Comparison of ENCODE assay signal across 12 cellular contexts in the genomic region with DNA sequence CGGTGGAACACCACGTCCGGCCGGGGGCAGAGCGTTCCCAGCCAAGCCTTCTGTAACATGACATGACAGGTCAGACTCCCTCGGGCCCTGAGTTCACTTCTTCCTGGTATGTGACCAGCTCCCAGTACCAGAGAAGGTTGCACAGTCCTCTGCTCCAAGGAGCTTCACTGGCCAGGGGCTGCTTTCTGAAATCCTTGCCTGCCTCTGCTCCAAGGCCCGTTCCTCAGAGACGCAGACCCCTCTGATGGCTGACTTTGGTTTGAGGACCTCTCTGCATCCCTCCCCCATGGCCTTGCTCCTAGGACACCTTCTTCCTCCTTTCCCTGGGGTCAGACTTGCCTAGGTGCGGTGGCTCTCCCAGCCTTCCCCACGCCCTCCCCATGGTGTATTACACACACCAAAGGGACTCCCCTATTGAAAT. TPM values are rescaled to one million over a fixed set of nuclear protein-coding genes. Genes with fewer than 3 reads are reported as not detected.
DNase-seq lines count a peak whose midpoint lies in the region; ATAC-seq and TF ChIP-seq lines count a peak whose summit lies in the region.
"Had no signal": no experiment of that assay in that cellular context is flagged by ENCODE, and none has a peak within 500 bp of the region (broad histone marks: within the 10 kb centered on the region; RNA-seq: fewer than 3 reads in every experiment).

No MANE protein-coding gene starts in this region.

- no peaks in the 10 kb centered on the region for H3K27me3 ChIP-seq in DND-41 (ENCODE audit: insufficient read depth, low read length, poor library complexity)
- peaks cover 8% of the 10 kb centered on the region for H3K27me3 ChIP-seq in ectodermal cell (ENCODE audit: control insufficient read depth, insufficient read depth, low read length, poor library complexity, severe bottlenecking)
- no peaks in the 10 kb centered on the region for H3K27me3 ChIP-seq in brain microvascular endothelial cell (replicated peaks)
- H3K27me3 ChIP-seq: transverse colon had no signal

- H3K4me3 ChIP-seq in DND-41 (ENCODE audit: low read depth in 1 of 2, low read length in 2 of 2) (0 out of 4 replicates have a peak overlapping the region, but pooled peaks of 1 of the 2 experiments have one; percentile 97), ectodermal cell (ENCODE audit: insufficient read depth, low read depth, low read length) (no peak overlapping the region), brain microvascular endothelial cell (ENCODE audit: low read depth, low read length) (no peak overlapping the region)

- no peaks in the 10 kb centered on the region for H3K9me3 Mint-ChIP-seq in neural crest cell

- DNase-seq in DND-41 (no peak), RWPE1 (ENCODE audit: low spot score) (peak; percentile 30), neural crest cell (ENCODE audit: low read depth, low spot score) (no peak), brain microvascular endothelial cell (no peak), COLO829 (ENCODE audit: low spot score) (no peak)
- DNase-seq: caudate nucleus, NCI-H1092, NCI-H446, transverse colon had no signal

- POLR2A ChIA-PET in RWPE1 (lab: Yijun Ruan, JAX; ENCODE audit: low non-redundant PET), result no interaction called here

- H3K4me3 Mint-ChIP-seq in neural crest cell, result peak overlapping the region; percentile 99

- H4K20me1 ChIP-seq in DND-41 (ENCODE audit: insufficient read depth, low read length), result no peaks in the 10 kb centered on the region

- CTCF ChIA-PET in RWPE1 (lab: Yijun Ruan, JAX), result interaction anchor here (0.6 kb wide), 1 partner anchor 189 kb away, joined by 3 read pairs; no protein-coding TSS in a partner anchor

- no peaks in the 10 kb centered on the region for H3K27me3 Mint-ChIP-seq in neural crest cell (ENCODE audit: low read depth)

- peak overlapping the region; percentile 97 for H3K4me2 ChIP-seq in DND-41 (ENCODE audit: insufficient read depth, low read length)

- no peak overlapping the region for H3K27ac ChIP-seq in DND-41 (ENCODE audit: low read length)
- H3K27ac ChIP-seq in RWPE1, result peak overlapping the region; percentile 83
- peak overlapping the region; percentile 26 for H3K27ac ChIP-seq in ectodermal cell (ENCODE audit: insufficient read depth, low read depth, low read length, poor library complexity, severe bottlenecking)
- no peak overlapping the region for H3K27ac ChIP-seq in brain microvascular endothelial cell
- H3K27ac ChIP-seq: skin epidermis, transverse colon had no signal

- WGBS in ectodermal cell, 2 experiments, result 88 to 93% methylated on average over 10 of the region's 10 CpGs

- ATAC-seq in DND-41 (ENCODE audit: insufficient read depth, low read depth), result no peak
- ATAC-seq in GM18870 (IDR thresholded peaks at IDR 0.05; ENCODE audit: unreplicated experiment), result no peak

- H3K4me1 Mint-ChIP-seq in neural crest cell, result peaks cover 27% of the 10 kb centered on the region

- no peak overlapping the region for H3K27ac Mint-ChIP-seq in neural crest cell (ENCODE audit: unreplicated experiment)

- H3K36me3 Mint-ChIP-seq in neural crest cell (ENCODE audit: low read depth), result no peaks in the 10 kb centered on the region

- H2AFZ ChIP-seq in DND-41 (ENCODE audit: low read depth, low read length), result no peak overlapping the region

- H3K9ac ChIP-seq in DND-41 (ENCODE audit: low read depth, low read length), result peak overlapping the region; percentile 97; the same call in 1 of the 2 replicates

- peaks cover 15% of the 10 kb centered on the region for H3K79me2 ChIP-seq in DND-41 (ENCODE audit: insufficient read depth, low read length)

- no peak for TF ChIP-seq CTCF in DND-41 (IDR thresholded peaks at IDR 0.05; ENCODE audit: borderline replicate concordance, extremely low read depth, low read length, poor library complexity, severe bottlenecking)
- no peak for TF ChIP-seq CTCF in RWPE1 (conservative IDR thresholded peaks at IDR 0.05; ENCODE audit: low read depth)
- TF ChIP-seq CTCF in neural crest cell (conservative IDR thresholded peaks at IDR 0.05), result no peak
- no peak for TF ChIP-seq CTCF in brain microvascular endothelial cell (IDR thresholded peaks at IDR 0.05; ENCODE audit: low read depth, low read length, missing control alignments)

- H3K4me1 ChIP-seq in DND-41 (ENCODE audit: insufficient read depth, low read length) (peaks cover 31% of the 10 kb centered on the region), ectodermal cell (ENCODE audit: control insufficient read depth, insufficient read depth, low read length) (peaks cover 15% of the 10 kb centered on the region)

- H3K36me3 ChIP-seq in DND-41 (ENCODE audit: insufficient read depth, low read length), result no peaks in the 10 kb centered on the region; the same call in 1 of the 2 replicates
- H3K36me3 ChIP-seq in ectodermal cell (ENCODE audit: control insufficient read depth, insufficient read depth, low read length), result no peaks in the 10 kb centered on the region
- H3K36me3 ChIP-seq in brain microvascular endothelial cell (replicated peaks), result no peaks in the 10 kb centered on the region
- H3K36me3 ChIP-seq: transverse colon had no signal

- H3K9me3 ChIP-seq in DND-41 (ENCODE audit: insufficient read depth, low read length, severe bottlenecking), result no peaks in the 10 kb centered on the region
- no peaks in the 10 kb centered on the region for H3K9me3 ChIP-seq in ectodermal cell (ENCODE audit: control insufficient read depth, low read length)
- H3K9me3 ChIP-seq: transverse colon had no signal

- in situ Hi-C loops in brain microvascular endothelial cell (cut with HindIII; ENCODE audit: low pct_ligation_motif_present, low sequenced_read_pairs), result no loop called here

RNA-seq across cellular contexts. Expression of gene GAA, which starts 1.7 kb away (rescaled TPM):
- 98.5 TPM for polyA plus RNA-seq in ectodermal cell (2013, experiment 1 of 4)
- 100 TPM for polyA plus RNA-seq in ectodermal cell (2013, experiment 2 of 4)
- 91.4 TPM for polyA plus RNA-seq in ectodermal cell (2013, experiment 3 of 4)
- polyA plus RNA-seq in ectodermal cell (2013, experiment 4 of 4), result 95.0 TPM
- 36.2 and 38.4 TPM in 2 replicates for total RNA-seq in neural crest cell

RNA-seq across cellular contexts. Expression of gene EIF4A3, which starts 43.9 kb away (rescaled TPM):
- 148 TPM for polyA plus RNA-seq in ectodermal cell (2013, experiment 1 of 4)
- 156 TPM for polyA plus RNA-seq in ectodermal cell (2013, experiment 2 of 4)
- 133 TPM for polyA plus RNA-seq in ectodermal cell (2013, experiment 3 of 4)
- 137 TPM for polyA plus RNA-seq in ectodermal cell (2013, experiment 4 of 4)
- total RNA-seq in neural crest cell, result 135 and 141 TPM in 2 replicates

Comparison
In these comparisons a context has a peak if more than half of its experiments do, and no peak if none do; other contexts are left out.
1. H3K27ac ChIP-seq: peak in RWPE1 (single experiment) and ectodermal cell (single experiment); none in DND-41 (single experiment) and brain microvascular endothelial cell (single experiment).